Comparison of ENCODE assay signal across 22 cellular contexts in genomic region chr14:29126361-29126760, GRCh38.
"Had no signal": no experiment of that assay in that cellular context is flagged by ENCODE, and none has a peak within 500 bp of the region (broad histone marks: within the 10 kb centered on the region; RNA-seq: fewer than 3 reads in every experiment).

No MANE protein-coding gene starts in this region.

- H3K4me3 ChIP-seq: dorsolateral prefrontal cortex, hepatocyte, lung, pancreas, suprapubic skin, thyroid gland, upper lobe of left lung, uterus had no signal

- H3K79me2 ChIP-seq: hepatocyte had no signal

- DNase-seq: cortex of kidney; dorsolateral prefrontal cortex; effector CD8-positive, alpha-beta T cell; foreskin keratinocyte; head of caudate nucleus; kidney; left colon; left ventricle myocardium superior; mesendoderm; naive B cell; occipital lobe; pancreas; right cardiac atrium; stimulated activated CD4-positive, alpha-beta T cell treated with anti-CD3 and anti-CD28 coated beads, Interleukin-4, amount 100 ng/mL, for 1 hour; stimulated activated CD8-positive, alpha-beta memory T cell treated with anti-CD3 and anti-CD28 coated beads, Interleukin-4, amount 100 ng/mL, for 48 hours; stimulated activated naive CD8-positive, alpha-beta T cell treated with anti-CD3 and anti-CD28 coated beads, Interleukin-15, Interleukin-2, amounts not matched to agents 100 U/mL and 50 U/mL, for 24 hours; thyroid gland; upper lobe of left lung; uterus had no signal

- H3K4me1 ChIP-seq: foreskin keratinocyte, pancreas, suprapubic skin, thyroid gland, upper lobe of left lung, uterus had no signal

- H2AFZ ChIP-seq: hepatocyte had no signal

- H3K9me3 ChIP-seq: pancreas, suprapubic skin, thyroid gland, upper lobe of left lung, uterus had no signal

- H3K36me3 ChIP-seq: pancreas, suprapubic skin, thyroid gland, upper lobe of left lung, uterus had no signal

- H3K27me3 ChIP-seq: dorsolateral prefrontal cortex, foreskin keratinocyte, hepatocyte, pancreas, suprapubic skin, thyroid gland, upper lobe of left lung, uterus had no signal

- H3K4me2 ChIP-seq: hepatocyte had no signal

- H3K27ac ChIP-seq: dorsolateral prefrontal cortex, foreskin keratinocyte, hepatocyte, pancreas, suprapubic skin, thyroid gland, upper lobe of left lung, uterus had no signal
